In genomic region chr13:111978536-111978935, GRCh38 we compare ENCODE assay signal across 21 cellular contexts.
"Had no signal": no experiment of that assay in that cellular context is flagged by ENCODE, and none has a peak within 500 bp of the region (broad histone marks: within the 10 kb centered on the region; RNA-seq: fewer than 3 reads in every experiment).

No MANE protein-coding gene starts in this region.

- ATAC-seq: left cardiac atrium; left lobe of liver; left ventricle myocardium superior; natural killer cell; pancreas; psoas muscle; right lobe of liver; stimulated activated memory B cell treated with anti-CD40 and anti-IgM and Interleukin-4, amounts not matched to agents 10 μg/mL and 1 μg/mL and 100 μg/mL, for 72 hours; stimulated activated naive CD8-positive, alpha-beta T cell treated with anti-CD3 and anti-CD28 coated beads, Interleukin-15, Interleukin-2, amounts not matched to agents 100 U/mL and 50 U/mL, for 24 hours; upper lobe of right lung had no signal

- H3K4me1 Mint-ChIP-seq: stimulated activated memory B cell treated with anti-CD40 and anti-IgM and Interleukin-4, amounts not matched to agents 10 μg/mL and 1 μg/mL and 100 μg/mL, for 72 hours had no signal

- H3K4me3 Mint-ChIP-seq: natural killer cell; nephron progenitor cell; stimulated activated memory B cell treated with anti-CD40 and anti-IgM and Interleukin-4, amounts not matched to agents 10 μg/mL and 1 μg/mL and 100 μg/mL, for 72 hours had no signal

- DNase-seq: kidney glomerular epithelial cell; left cardiac atrium; left ventricle myocardium superior; mesenchymal stem cell; naive B cell; natural killer cell; nephron progenitor cell; pancreas; psoas muscle; right lobe of liver; stimulated activated CD4-positive, alpha-beta T cell treated with anti-CD3 and anti-CD28 coated beads, Interleukin-1b, Interleukin-23, amount 100 ng/mL, for 48 hours; stimulated activated CD4-positive, alpha-beta T cell treated with anti-CD3 and anti-CD28 coated beads, Interleukin-2, amount 100 ng/mL, for 48 hours; stimulated activated CD4-positive, alpha-beta T cell treated with anti-CD3 and anti-CD28 coated beads, Interleukin-4, amount 100 ng/mL, for 4 hours; stimulated activated CD8-positive, alpha-beta memory T cell treated with anti-CD3 and anti-CD28 coated beads, Interleukin-4, amount 100 ng/mL, for 48 hours; stimulated activated naive CD8-positive, alpha-beta T cell treated with anti-CD3 and anti-CD28 coated beads, Interleukin-15, Interleukin-2, amounts not matched to agents 100 U/mL and 50 U/mL, for 24 hours; stomach; tibial artery; trophoblast cell; upper lobe of right lung had no signal

- H3K27ac Mint-ChIP-seq: naive B cell; natural killer cell; nephron progenitor cell; stimulated activated memory B cell treated with anti-CD40 and anti-IgM and Interleukin-4, amounts not matched to agents 10 μg/mL and 1 μg/mL and 100 μg/mL, for 72 hours had no signal

- H3K36me3 Mint-ChIP-seq: naive B cell; natural killer cell; stimulated activated memory B cell treated with anti-CD40 and anti-IgM and Interleukin-4, amounts not matched to agents 10 μg/mL and 1 μg/mL and 100 μg/mL, for 72 hours had no signal
